ENCODE assay signal across 8 cellular contexts in genomic region chr5:218457-219289, GRCh38. TPM values are rescaled to one million over a fixed set of nuclear protein-coding genes. Genes with fewer than 3 reads are reported as not detected.
DNase-seq lines count a peak whose midpoint lies in the region; ATAC-seq and TF ChIP-seq lines count a peak whose summit lies in the region.

No MANE protein-coding gene starts in this region.

- H3K27me3 ChIP-seq in right atrium auricular region = no peaks in the 10 kb centered on the region
- H3K27me3 ChIP-seq in psoas muscle (ENCODE audit: insufficient read depth in 3 of 3, low read length in 2 of 3) = no peaks in the 10 kb centered on the region

- DNase-seq in activated CD4-positive, CD25-positive, alpha-beta regulatory T cell treated with anti-CD3 and anti-CD28 coated beads, Interleukin-2, amount 50 U/mL, for 72 hours = peak; percentile 41
- no peak for DNase-seq in activated CD4-positive, CD25-positive, alpha-beta regulatory T cell (lab: John Stamatoyannopoulos, UW)
- DNase-seq in NCI-H69 (lab: John Stamatoyannopoulos, UW) = peak; percentile 65
- no peak for DNase-seq in right atrium auricular region (ENCODE audit: low spot score)
- DNase-seq in psoas muscle = peak; percentile 47 to 76
- DNase-seq in AG08396 (ENCODE audit: low spot score) = no peak

- peak overlapping the region; percentile 96 for H3K4me3 Mint-ChIP-seq in activated naive CD8-positive, alpha-beta T cell

- H3K27ac ChIP-seq in right atrium auricular region = peak overlapping the region; percentile 97 to 98
- H3K27ac ChIP-seq in psoas muscle = peak overlapping the region; percentile 94

- H3K4me3 ChIP-seq in right atrium auricular region = peak overlapping the region; percentile 95 to 99
- peak overlapping the region; percentile 78 for H3K4me3 ChIP-seq in psoas muscle

- no peaks in the 10 kb centered on the region for H3K27me3 Mint-ChIP-seq in activated naive CD8-positive, alpha-beta T cell

- TF ChIP-seq CTCF in right atrium auricular region (IDR thresholded peaks at IDR 0.05) (no peak), psoas muscle (IDR thresholded peaks at IDR 0.05) (no peak)

- H3K27ac Mint-ChIP-seq in activated naive CD8-positive, alpha-beta T cell = peak overlapping the region; percentile 94

- peaks cover 8% of the 10 kb centered on the region for H3K36me3 Mint-ChIP-seq in activated naive CD8-positive, alpha-beta T cell

- ATAC-seq in HG02852 (IDR thresholded peaks at IDR 0.05; ENCODE audit: unreplicated experiment) (peak; percentile 27), psoas muscle (peak; percentile 67 to 75 (median 74))

- peaks cover 7% of the 10 kb centered on the region for H3K36me3 ChIP-seq in right atrium auricular region
- H3K36me3 ChIP-seq in psoas muscle (ENCODE audit: insufficient read depth in 1 of 2, low read depth in 1 of 2) = peaks cover 0 to 17% of the 10 kb centered on the region in 2 donors

- H3K4me1 Mint-ChIP-seq in activated naive CD8-positive, alpha-beta T cell (ENCODE audit: low read depth) = peaks cover 66% of the 10 kb centered on the region

- H3K9me3 ChIP-seq in right atrium auricular region (no peaks in the 10 kb centered on the region), psoas muscle (no peaks in the 10 kb centered on the region)

- intact Hi-C loops in psoas muscle (cut with DNase I) = no loop called here

- no peaks in the 10 kb centered on the region for H3K9me3 Mint-ChIP-seq in activated naive CD8-positive, alpha-beta T cell (ENCODE audit: low read depth)

- H3K4me1 ChIP-seq in right atrium auricular region (peaks cover 0 to 32% of the 10 kb centered on the region in 2 donors), psoas muscle (peaks cover 44% of the 10 kb centered on the region)

- 0 to 1% (median 0%) methylated on average over 56 to 73 of the region's 73 CpGs for WGBS in psoas muscle, 3 donors

RNA-seq across cellular contexts. Expression of gene SDHA, which starts 0.6 kb away (rescaled TPM):
- total RNA-seq in right atrium auricular region = 100 to 1,000 TPM; 242 to 366 TPM
- 100 to 1,000 TPM; 269 to 363 (median 314) TPM for total RNA-seq in psoas muscle
- polyA plus RNA-seq in psoas muscle = 100 to 1,000 TPM; 160 to 205 (median 205) TPM

RNA-seq across cellular contexts. Expression of gene CCDC127, which starts 0.7 kb away (rescaled TPM):
- total RNA-seq in right atrium auricular region = 1 to 10 TPM; 5.6 to 7.1 TPM
- total RNA-seq in psoas muscle = 1 to 10 TPM; 6.9 to 9.6 (median 7.4) TPM
- polyA plus RNA-seq in psoas muscle = 10 to 100 TPM in 1 of 3 donors, 1 to 10 TPM in 2; 4.1 to 11.2 (median 5.5) TPM

RNA-seq across cellular contexts. Expression of gene LRRC14B, which starts 27.4 kb away (rescaled TPM):
- total RNA-seq in right atrium auricular region (10 to 100 TPM in 1 of 2 donors, 1 to 10 TPM in 1; 7.7 to 51.0 TPM), psoas muscle (10 to 100 TPM in 1 of 4 donors, 1 to 10 TPM in 3; 1.3 to 13.4 (median 9.0) TPM)
- 10 to 100 TPM in 2 of 3 donors, under 1 TPM in 1; 0.42 to 15.5 (median 14.5) TPM for polyA plus RNA-seq in psoas muscle

RNA-seq across cellular contexts. Expression of gene PDCD6, which starts 52.8 kb away (rescaled TPM):
- total RNA-seq in right atrium auricular region (10 to 100 TPM; 38.1 to 46.1 TPM), psoas muscle (10 to 100 TPM; 26.8 to 33.2 (median 31.4) TPM)
- polyA plus RNA-seq in psoas muscle = 10 to 100 TPM; 36.8 to 92.4 (median 57.3) TPM

Comparison
In these comparisons a context has a peak if more than half of its experiments do, and no peak if none do; other contexts are left out.
1. DNase-seq: peak in activated CD4-positive, CD25-positive, alpha-beta regulatory T cell treated with anti-CD3 and anti-CD28 coated beads, Interleukin-2, amount 50 U/mL, for 72 hours (single experiment), NCI-H69 (single experiment) and psoas muscle (2 of 2); none in activated CD4-positive, CD25-positive, alpha-beta regulatory T cell (0 of 4), right atrium auricular region (single experiment) and AG08396 (single experiment).